ENCODE assay signal across 20 cellular contexts in the genomic region with DNA sequence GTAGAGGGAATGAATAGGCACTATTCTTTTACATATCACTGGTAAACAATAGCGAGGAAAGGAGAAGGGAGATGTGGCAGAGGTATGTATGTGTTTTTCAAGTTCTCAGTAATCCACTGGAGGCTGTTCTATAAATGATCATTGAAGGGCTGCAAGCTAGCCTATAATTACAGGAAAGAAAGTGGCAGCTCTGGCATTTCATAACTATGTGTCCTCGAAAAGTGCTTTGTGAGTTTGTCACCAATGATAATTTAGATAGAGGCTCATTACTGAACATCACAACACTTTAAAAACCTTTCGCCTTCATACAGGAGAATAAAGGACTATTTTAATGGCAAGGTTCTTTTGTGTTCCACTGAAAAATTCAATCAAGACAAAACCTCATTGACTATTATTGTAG.
"Had no signal": no experiment of that assay in that cellular context is flagged by ENCODE, and none has a peak within 500 bp of the region (broad histone marks: within the 10 kb centered on the region; RNA-seq: fewer than 3 reads in every experiment).

No MANE protein-coding gene starts in this region.

- H3K4me3 ChIP-seq: dorsolateral prefrontal cortex, heart left ventricle, mucosa of descending colon, skin epidermis, stomach, thoracic aorta, transverse colon had no signal

- H3K4me1 ChIP-seq: heart left ventricle, transverse colon had no signal

- ATAC-seq: esophagus mucosa; heart left ventricle; left lobe of liver; mucosa of descending colon; naive thymus-derived CD8-positive, alpha-beta T cell; sciatic nerve had no signal

- FAIRE-seq: endometrium, frontal cortex had no signal

- H3K36me3 ChIP-seq: stomach, thoracic aorta, transverse colon had no signal

- H3K27ac ChIP-seq: dorsolateral prefrontal cortex, heart left ventricle, skin epidermis, stomach, thoracic aorta, transverse colon had no signal

- H3K9me3 ChIP-seq: heart left ventricle, mucosa of descending colon, stomach, thoracic aorta, transverse colon had no signal

- DNase-seq: cortex of kidney; dorsolateral prefrontal cortex; effector CD8-positive, alpha-beta T cell; heart left ventricle; hippocampal formation; islet precursor cell; mucosa of descending colon; naive thymus-derived CD8-positive, alpha-beta T cell; posterior cingulate gyrus; stimulated activated naive CD4-positive, alpha-beta T cell; stomach; substantia nigra; transverse colon had no signal
